In the genomic region with DNA sequence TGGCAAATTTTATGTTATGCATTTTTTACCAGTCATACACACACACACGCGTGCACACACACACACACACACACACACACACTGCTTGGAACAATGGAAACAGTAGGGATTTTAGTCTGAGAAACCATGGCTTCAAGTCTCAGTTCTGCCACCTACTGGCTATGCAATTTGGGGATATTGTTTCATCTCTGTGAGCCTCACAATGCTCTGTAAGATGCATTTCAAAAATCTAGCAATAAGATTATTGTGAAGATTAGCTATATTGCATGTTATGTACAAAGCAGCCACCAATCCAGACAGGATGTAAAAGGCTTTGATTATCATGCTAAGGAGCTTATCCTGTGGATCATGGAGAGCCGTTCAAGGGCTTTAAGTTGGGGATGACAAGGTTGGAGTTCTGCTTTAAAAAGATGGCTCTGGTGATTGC, we compare ENCODE assay signal across 8 cellular contexts.
DNase-seq lines count a peak whose midpoint lies in the region; ATAC-seq, FAIRE-seq and TF ChIP-seq lines count a peak whose summit lies in the region.

No MANE protein-coding gene starts in this region.

- H4K20me1 ChIP-seq in keratinocyte (ENCODE audit: control insufficient read depth, extremely low read depth, insufficient read depth, low read length): no peaks in the 10 kb centered on the region

- TF ChIP-seq CTCF in GM12865 (IDR thresholded peaks at IDR 0.05; ENCODE audit: insufficient read depth, low read depth, low read length, missing control alignments) (peak; percentile 65), keratinocyte (optimal IDR thresholded peaks at IDR 0.05 in 1 of 3, IDR thresholded peaks at IDR 0.05 in 1 of 3, conservative IDR thresholded peaks at IDR 0.05 in 1 of 3; ENCODE audit: extremely low read depth in 1 of 3, insufficient read depth in 2 of 3, low read length in 3 of 3) (peak; percentile 55 to 68 (median 57)), thyroid gland (IDR thresholded peaks at IDR 0.05) (peak in 2 of 6 experiments; percentile 24 to 41)
- TF ChIP-seq CTCF in activated CD8-positive, alpha-beta T cell treated with anti-CD3 and anti-CD28 coated beads for 36 hours (IDR thresholded peaks at IDR 0.05): peak; percentile 60

- no peak overlapping the region for H3K4me2 ChIP-seq in keratinocyte (ENCODE audit: control insufficient read depth, extremely low read depth, insufficient read depth, low read depth, low read length)

- no peaks in the 10 kb centered on the region for H3K9me1 ChIP-seq in keratinocyte (ENCODE audit: control insufficient read depth, extremely low read depth, insufficient read depth, low read length)

- H3K36me3 ChIP-seq in keratinocyte (ENCODE audit: control insufficient read depth in 2 of 2, extremely low read depth in 1 of 2, insufficient read depth in 2 of 2, low read length in 2 of 2) (no peaks in the 10 kb centered on the region), thyroid gland (no peaks in the 10 kb centered on the region)

- ATAC-seq in activated CD8-positive, alpha-beta T cell treated with anti-CD3 and anti-CD28 coated beads for 36 hours: no peak
- no peak for ATAC-seq in GM19397 (IDR thresholded peaks at IDR 0.05; ENCODE audit: unreplicated experiment)

- no peak overlapping the region for H2AFZ ChIP-seq in keratinocyte (ENCODE audit: control insufficient read depth, low read length)

- H3K9me3 Mint-ChIP-seq in activated CD8-positive, alpha-beta T cell treated with anti-CD3 and anti-CD28 coated beads for 36 hours: no peaks in the 10 kb centered on the region

- H3K27ac Mint-ChIP-seq in activated CD8-positive, alpha-beta T cell treated with anti-CD3 and anti-CD28 coated beads for 36 hours: no peak overlapping the region

- dilution Hi-C loops in keratinocyte (cut with MboI; ENCODE audit: extremely low pct_ligation_motif_present, low sequenced_read_pairs): no loop called here

- peaks cover 8% of the 10 kb centered on the region for H3K27me3 Mint-ChIP-seq in activated CD8-positive, alpha-beta T cell treated with anti-CD3 and anti-CD28 coated beads for 36 hours

- H3K4me1 ChIP-seq in keratinocyte (ENCODE audit: control insufficient read depth, extremely low read depth, insufficient read depth, low read length) (peaks cover 10% of the 10 kb centered on the region), thyroid gland (no peaks in the 10 kb centered on the region)

- no peaks in the 10 kb centered on the region for H3K27me3 ChIP-seq in keratinocyte (ENCODE audit: control insufficient read depth, extremely low read depth, insufficient read depth, low read length)
- H3K27me3 ChIP-seq in thyroid gland: no peaks in the 10 kb centered on the region

- H3K36me3 Mint-ChIP-seq in activated CD8-positive, alpha-beta T cell treated with anti-CD3 and anti-CD28 coated beads for 36 hours (ENCODE audit: low read depth): no peaks in the 10 kb centered on the region

- H3K9ac ChIP-seq in keratinocyte (ENCODE audit: control insufficient read depth, extremely low read depth, insufficient read depth, low read length): no peak overlapping the region

- H3K4me3 Mint-ChIP-seq in activated CD8-positive, alpha-beta T cell treated with anti-CD3 and anti-CD28 coated beads for 36 hours: no peak overlapping the region

- 25 to 29% methylated on average over 3 of the region's 3 CpGs for WGBS in thyroid gland, 2 donors

- no peaks in the 10 kb centered on the region for H3K79me2 ChIP-seq in keratinocyte (ENCODE audit: control insufficient read depth, insufficient read depth, low read length)

- POLR2A ChIA-PET in activated CD8-positive, alpha-beta T cell treated with anti-CD3 and anti-CD28 coated beads for 36 hours (lab: Charles Lee): no interaction called here

- H3K9me3 ChIP-seq in keratinocyte (ENCODE audit: control insufficient read depth, low read depth, low read length) (no peaks in the 10 kb centered on the region), thyroid gland (no peaks in the 10 kb centered on the region)

- CTCF ChIA-PET in activated CD8-positive, alpha-beta T cell treated with anti-CD3 and anti-CD28 coated beads for 36 hours (lab: Charles Lee): interaction anchor here (0.7 to 1.5 kb wide), 11 partner anchors 13 to 1985 kb away, joined by 3 to 5 read pairs (median 3); no protein-coding TSS in a partner anchor

- TF ChIP-seq POLR2A in thyroid gland (IDR thresholded peaks at IDR 0.05) (no peak), GM12891 (IDR thresholded peaks at IDR 0.05; ENCODE audit: low read depth, low read length) (no peak)

- peaks cover 11% of the 10 kb centered on the region for H3K4me1 Mint-ChIP-seq in activated CD8-positive, alpha-beta T cell treated with anti-CD3 and anti-CD28 coated beads for 36 hours (ENCODE audit: low read depth)

- peak; percentile 51 for FAIRE-seq in keratinocyte (lab: Jason Lieb, UNC)
- no peak for FAIRE-seq in GM12891 (lab: Jason Lieb, UNC)

- DNase-seq in AG08395 (ENCODE audit: low spot score) (peak; percentile 55), GM12865 (ENCODE audit: low read depth) (peak; percentile 46), NCI-H2029 (lab: John Stamatoyannopoulos, UW) (peak; percentile 12), keratinocyte (ENCODE audit: low read depth, low spot score) (peak; percentile 50), thyroid gland (no peak), GM12891 (ENCODE audit: insufficient read length, low spot score) (no peak)
- peak; percentile 40 for DNase-seq in activated CD8-positive, alpha-beta T cell treated with anti-CD3 and anti-CD28 coated beads for 36 hours

- H3K27ac ChIP-seq in keratinocyte (ENCODE audit: control insufficient read depth, insufficient read depth, low read length) (no peak overlapping the region), thyroid gland (no peak overlapping the region)

- H3K4me3 ChIP-seq in GM12865 (ENCODE audit: low read depth, low read length): no peak overlapping the region
- H3K4me3 ChIP-seq in keratinocyte (ENCODE audit: control insufficient read depth in 2 of 3, extremely low read depth in 1 of 3, insufficient read depth in 2 of 3, low read depth in 1 of 3, low read length in 3 of 3): no peak overlapping the region
- H3K4me3 ChIP-seq in thyroid gland (replicated peaks in 1 of 3): no peak overlapping the region

- intact Hi-C loops in activated CD8-positive, alpha-beta T cell treated with anti-CD3 and anti-CD28 coated beads for 36 hours (cut with micrococcal nuclease): no loop called here
- intact Hi-C loops in thyroid gland (cut with DNase I): no loop called here

TF ChIP-seq in GM12891, 5 proteins besides CTCF, POLR2A, EP300 and RAD21:
- TF ChIP-seq POLR2AphosphoS5 (IDR thresholded peaks at IDR 0.05; ENCODE audit: low read depth, low read length) (no peak), TAF1 (IDR thresholded peaks at IDR 0.05; ENCODE audit: low read depth, low read length) (no peak), PAX5 (IDR thresholded peaks at IDR 0.05; ENCODE audit: insufficient read depth, low read length, severe bottlenecking) (no peak), SPI1 (IDR thresholded peaks at IDR 0.05; ENCODE audit: low read depth, low read length) (no peak), POU2F2 (IDR thresholded peaks at IDR 0.05; ENCODE audit: low read depth, low read length) (no peak)

Comparison
In these comparisons a context has a peak if more than half of its experiments do, and no peak if none do; other contexts are left out.
1. DNase-seq: peak in AG08395 (single experiment), GM12865 (single experiment), NCI-H2029 (single experiment), activated CD8-positive, alpha-beta T cell treated with anti-CD3 and anti-CD28 coated beads for 36 hours (single experiment) and keratinocyte (single experiment); none in thyroid gland (0 of 2) and GM12891 (single experiment).